ENCODE assay signal across 9 cellular contexts in genomic region chr15:101320501-101321052, GRCh38. TPM values are rescaled to one million over a fixed set of nuclear protein-coding genes. Genes with fewer than 3 reads are reported as not detected.
DNase-seq lines count a peak whose midpoint lies in the region; ATAC-seq and TF ChIP-seq lines count a peak whose summit lies in the region.
"Had no signal": no experiment of that assay in that cellular context is flagged by ENCODE, and none has a peak within 500 bp of the region (broad histone marks: within the 10 kb centered on the region; RNA-seq: fewer than 3 reads in every experiment).

No MANE protein-coding gene starts in this region.

- intact Hi-C loops in MCF 10A (cut with micrococcal nuclease) = no loop called here

- DNase-seq in MV-4-11 (lab: John Stamatoyannopoulos, UW) = peak; percentile 96
- peak; percentile 38 for DNase-seq in activated T-cell treated with anti-CD3 and anti-CD28 coated beads for 24 hours (ENCODE audit: low read depth)
- DNase-seq in cardiac muscle cell (ENCODE audit: low read depth in 1 of 2, low spot score in 1 of 2) = peak; percentile 30 to 81
- DNase-seq in stimulated activated CD4-positive, alpha-beta T cell treated with anti-CD3 and anti-CD28 coated beads, Interleukin-15, amount 100 ng/mL, for 48 hours (ENCODE audit: low read depth in 2 of 2) = peak; percentile 45 to 56
- no peak for DNase-seq in G401 (ENCODE audit: low spot score)
- DNase-seq in MCF 10A (ENCODE audit: unreplicated experiment) = no peak

- in situ Hi-C loops in G401 (cut with HindIII; ENCODE audit: low sequenced_read_pairs) = no loop called here

- no TSS peak for BruUV-seq in MCF 10A (replicated peaks; lab: Mats Ljungman, UMichigan)

- no peaks in the 10 kb centered on the region for H3K27me3 Mint-ChIP-seq in MCF 10A (ENCODE audit: insufficient read depth, unreplicated experiment)

- POLR2A ChIA-PET in MCF 10A (lab: Yijun Ruan, JAX) = interaction anchor here (0.5 to 4.0 kb wide), 2 partner anchors 25 to 29 kb away, joined by 3 to 22 read pairs; partner anchors contain the start of gene SNRPA1

- no peak overlapping the region for H3K27ac ChIP-seq in cardiac muscle cell

- H3K9me3 Mint-ChIP-seq in MCF 10A (ENCODE audit: unreplicated experiment) = no peaks in the 10 kb centered on the region

- H3K27ac Mint-ChIP-seq in MCF 10A (ENCODE audit: low read depth, unreplicated experiment) = no peak overlapping the region

- peaks cover 14% of the 10 kb centered on the region for H3K4me1 Mint-ChIP-seq in MCF 10A (ENCODE audit: insufficient read depth, unreplicated experiment)

- ATAC-seq in GM18909 (IDR thresholded peaks at IDR 0.05; ENCODE audit: poor library complexity, unreplicated experiment) (peak; percentile 83), HG02588 (IDR thresholded peaks at IDR 0.05; ENCODE audit: unreplicated experiment) (no peak)
- ATAC-seq: Panc1 had no signal

- peaks cover 19% of the 10 kb centered on the region for H3K36me3 Mint-ChIP-seq in MCF 10A (ENCODE audit: insufficient read depth, unreplicated experiment)

- no peaks in the 10 kb centered on the region for H3K36me3 ChIP-seq in cardiac muscle cell

- no peak overlapping the region for H3K4me3 ChIP-seq in cardiac muscle cell

- no peaks in the 10 kb centered on the region for H3K9me3 ChIP-seq in cardiac muscle cell (ENCODE audit: low read depth)

- H3K4me1 ChIP-seq in cardiac muscle cell (ENCODE audit: low read depth) = no peaks in the 10 kb centered on the region

- CTCF ChIA-PET in MCF 10A (lab: Yijun Ruan, JAX) = interaction anchor here (1.1 to 5.1 kb wide), 2 partner anchors 16 to 321 kb away, joined by 4 to 32 read pairs; no protein-coding TSS in a partner anchor

- TF ChIP-seq CTCF in cardiac muscle cell (IDR thresholded peaks at IDR 0.05; ENCODE audit: low read depth, low read length) (peak; percentile 51), MCF 10A (IDR thresholded peaks at IDR 0.05; ENCODE audit: unreplicated experiment) (no peak)

- peaks cover 5% of the 10 kb centered on the region for H3K27me3 ChIP-seq in cardiac muscle cell

- H3K4me3 Mint-ChIP-seq in MCF 10A (ENCODE audit: unreplicated experiment) = no peak overlapping the region

RNA-seq across cellular contexts. Expression of gene SNRPA1, which starts 25.5 kb away (rescaled TPM):
- total RNA-seq in cardiac muscle cell (36.6 and 43.1 TPM in 2 replicates), MCF 10A (2022) (99.4 and 99.5 TPM in 2 replicates)
- polyA plus RNA-seq in cardiac muscle cell = 131 and 168 TPM in 2 replicates
- 74.6 and 106 TPM in 2 replicates for total RNA-seq in G401 (2014; rRNA removed; shearing (Covaris generic))

RNA-seq across cellular contexts. Expression of gene SELENOS, which starts 43.3 kb away (rescaled TPM):
- total RNA-seq in cardiac muscle cell = 48.3 and 49.0 TPM in 2 replicates
- 78.0 and 103 TPM in 2 replicates for polyA plus RNA-seq in cardiac muscle cell
- 61.7 and 62.5 TPM in 2 replicates for total RNA-seq in G401 (2014; rRNA removed; shearing (Covaris generic))
- 145 and 187 TPM in 2 replicates for total RNA-seq in MCF 10A (2022)

Comparison
In these comparisons a context has a peak if more than half of its experiments do, and no peak if none do; other contexts are left out.
1. DNase-seq: peak in MV-4-11 (single experiment), activated T-cell treated with anti-CD3 and anti-CD28 coated beads for 24 hours (single experiment), cardiac muscle cell (2 of 2) and stimulated activated CD4-positive, alpha-beta T cell treated with anti-CD3 and anti-CD28 coated beads, Interleukin-15, amount 100 ng/mL, for 48 hours (2 of 2); none in G401 (single experiment) and MCF 10A (single experiment).